16 cellular contexts compared by ENCODE assay signal in genomic region chr17:44555056-44555455, GRCh38. TPM values are rescaled to one million over a fixed set of nuclear protein-coding genes. Genes with fewer than 3 reads are reported as not detected.
DNase-seq lines count a peak whose midpoint lies in the region; ATAC-seq, FAIRE-seq and TF ChIP-seq lines count a peak whose summit lies in the region.
"Had no signal": no experiment of that assay in that cellular context is flagged by ENCODE, and none has a peak within 500 bp of the region (broad histone marks: within the 10 kb centered on the region; RNA-seq: fewer than 3 reads in every experiment).

No MANE protein-coding gene starts in this region.

- no peak overlapping the region for H3K56ac ChIP-seq in H1 (replicated peaks; ENCODE audit: insufficient read length, low read depth, low read length)

- H3K27me3 ChIP-seq in GM23338 (ENCODE audit: insufficient read depth) (peaks cover 51% of the 10 kb centered on the region), H1 (replicated peaks in 1 of 4; ENCODE audit: control insufficient read depth in 3 of 4, extremely low read depth in 1 of 4, insufficient read depth in 3 of 4, low read length in 3 of 4) (peaks cover 7 to 25% (median 19%) of the 10 kb centered on the region in 4 experiments; a peak in 6 of 7 replicates), neuron (ENCODE audit: insufficient read depth, low read length) (no peaks in the 10 kb centered on the region), gastrocnemius medialis (peaks cover 8 to 17% (median 12%) of the 10 kb centered on the region in 3 donors), brain microvascular endothelial cell (replicated peaks) (no peaks in the 10 kb centered on the region)
- H3K27me3 ChIP-seq: thyroid gland had no signal

- peaks cover 38% of the 10 kb centered on the region for H3K27me3 Mint-ChIP-seq in GM23338 (ENCODE audit: insufficient read depth, low read depth, poor library complexity)

- FAIRE-seq in H1 (lab: Jason Lieb, UNC) = no peak

- TF ChIP-seq EP300 in H1 (IDR thresholded peaks at IDR 0.05; ENCODE audit: borderline replicate concordance in 1 of 2, low read depth in 2 of 2, low read length in 2 of 2) = no peak

- H2AFZ ChIP-seq in GM23338 = no peak overlapping the region
- H2AFZ ChIP-seq in H1 (ENCODE audit: low read length) = no peak overlapping the region
- H2AFZ ChIP-seq in neuron (ENCODE audit: low read depth, low read length) = no peak overlapping the region

- H3K4me3 ChIP-seq in GM23338 (peak overlapping the region; percentile 51), H1 (ENCODE audit: extremely low read depth in 1 of 4, insufficient read depth in 2 of 4, low read depth in 3 of 4, low read length in 4 of 4) (peak overlapping the region in 1 of 4 experiments; percentile 72; a peak in 2 of 8 replicates), neuron (ENCODE audit: low read length) (peak overlapping the region; percentile 89), gastrocnemius medialis (no peak overlapping the region), brain microvascular endothelial cell (ENCODE audit: low read depth, low read length) (no peak overlapping the region)
- H3K4me3 ChIP-seq: thyroid gland had no signal

- H3K27ac ChIP-seq in GM23338 (ENCODE audit: low read depth) = no peak overlapping the region
- no peak overlapping the region for H3K27ac ChIP-seq in H1 (ENCODE audit: low read depth, low read length)
- H3K27ac ChIP-seq in gastrocnemius medialis = no peak overlapping the region
- H3K27ac ChIP-seq in brain microvascular endothelial cell = no peak overlapping the region
- H3K27ac ChIP-seq: KMS-11, thyroid gland had no signal

- H3K9me2 ChIP-seq in GM23338 (ENCODE audit: insufficient read depth) = 0 out of 2 replicates have a peak, but pooled peaks cover 4% of the 10 kb centered on the region

- no peak overlapping the region for H2BK5ac ChIP-seq in H1 (ENCODE audit: low read depth, low read length)

- peak overlapping the region; percentile 72 for H3K4me2 ChIP-seq in GM23338
- H3K4me2 ChIP-seq in H1 (ENCODE audit: insufficient read depth in 1 of 2, low read depth in 2 of 2, low read length in 2 of 2) = peak overlapping the region; percentile 79 to 90
- H3K4me2 ChIP-seq: KMS-11 had no signal

- H3K4me3 Mint-ChIP-seq in GM23338 = peak overlapping the region; percentile 83

- no peak overlapping the region for H4K8ac ChIP-seq in H1 (ENCODE audit: extremely low read depth, insufficient read depth, low read length)

- H3K79me2 ChIP-seq in GM23338 (replicated peaks; ENCODE audit: insufficient read depth) = peaks cover 1% of the 10 kb centered on the region
- peaks cover 0 to 16% of the 10 kb centered on the region in 2 experiments; a peak in 2 of 4 replicates for H3K79me2 ChIP-seq in H1 (ENCODE audit: control insufficient read depth in 1 of 2, insufficient read depth in 2 of 2, low read length in 2 of 2)

- H3F3A ChIP-seq in GM23338 (replicated peaks; ENCODE audit: low read depth) = no peaks in the 10 kb centered on the region; the same call in 1 of the 2 replicates

- H2BK15ac ChIP-seq in H1 (ENCODE audit: low read length) = peak overlapping the region; percentile 20; the same call in 1 of the 2 replicates

- peaks cover 20% of the 10 kb centered on the region; the same call in 1 of the 2 replicates for H3K23me2 ChIP-seq in H1 (ENCODE audit: low read depth, low read length)

- no peak for ATAC-seq in GM23338
- ATAC-seq in gastrocnemius medialis = no peak
- ATAC-seq: CD8-positive, alpha-beta T cell; heart right ventricle; left cardiac atrium had no signal

- H3K4me1 ChIP-seq in GM23338 (ENCODE audit: insufficient read depth) (peaks cover 29% of the 10 kb centered on the region), H1 (replicated peaks in 1 of 4; ENCODE audit: control insufficient read depth in 3 of 4, insufficient read depth in 4 of 4, low read length in 3 of 4) (peaks cover 4 to 19% (median 15%) of the 10 kb centered on the region in 4 experiments), neuron (ENCODE audit: insufficient read depth, low read length) (peaks cover 21% of the 10 kb centered on the region), gastrocnemius medialis (no peaks in the 10 kb centered on the region)

- TF ChIP-seq POLR2A in H1 (IDR thresholded peaks at IDR 0.05; ENCODE audit: control extremely low read depth in 1 of 2, low read depth in 2 of 2, low read length in 2 of 2) = no peak
- no peak for TF ChIP-seq POLR2A in gastrocnemius medialis (IDR thresholded peaks at IDR 0.05)

- intact Hi-C loops in gastrocnemius medialis (cut with DNase I; ENCODE audit: low total_unique reads) = no loop called here

- peak overlapping the region; percentile 24 for H3K4ac ChIP-seq in H1 (replicated peaks; ENCODE audit: insufficient read length, low read depth, low read length)

- CTCF ChIA-PET in H1 (lab: Charles Lee; ENCODE audit: partially characterized antibody) = interaction anchor here (1.6 to 6.8 kb wide), 3 partner anchors 11 to 32 kb away, joined by 4 to 61 read pairs (median 8); no protein-coding TSS in a partner anchor

- H3K9me3 Mint-ChIP-seq in GM23338 = peaks cover 17% of the 10 kb centered on the region; the same call in 2 of the 3 replicates
- H3K9me3 Mint-ChIP-seq: activated T-cell treated with anti-CD3 and anti-CD28 coated beads, Interleukin-2, amount 50 U/mL, for 24 hours; CD8-positive, alpha-beta T cell had no signal

- H3K18ac ChIP-seq in H1 (ENCODE audit: extremely low read depth, low read length) = peak overlapping the region; percentile 34; the same call in 1 of the 2 replicates

- H3K36me3 ChIP-seq in GM23338 (ENCODE audit: insufficient read depth) (no peaks in the 10 kb centered on the region), H1 (ENCODE audit: control insufficient read depth in 2 of 4, insufficient read depth in 4 of 4, low read length in 3 of 4) (no peaks in the 10 kb centered on the region; a peak in 1 of 8 replicates), neuron (ENCODE audit: insufficient read depth, low read length) (peaks cover 2% of the 10 kb centered on the region), gastrocnemius medialis (no peaks in the 10 kb centered on the region), brain microvascular endothelial cell (replicated peaks) (no peaks in the 10 kb centered on the region)
- H3K36me3 ChIP-seq: heart right ventricle, thyroid gland had no signal

- H3K79me1 ChIP-seq in H1 (ENCODE audit: low read depth, low read length) = peaks cover 3% of the 10 kb centered on the region

- H3K4me1 Mint-ChIP-seq in GM23338 = peaks cover 41% of the 10 kb centered on the region

- H4K20me1 ChIP-seq in GM23338 (replicated peaks; ENCODE audit: insufficient read depth) (peaks cover under 1% of the 10 kb centered on the region; the same call in 1 of the 2 replicates), H1 (replicated peaks in 1 of 2; ENCODE audit: control insufficient read depth in 1 of 2, insufficient read depth in 2 of 2, low read length in 2 of 2) (peaks cover 2 to 11% of the 10 kb centered on the region in 2 experiments)

- DNase-seq in GM23338 (ENCODE audit: low spot score) (peak; percentile 68), M059J (ENCODE audit: low read depth) (peak; percentile 55), H1 (ENCODE audit: low read depth in 1 of 2, low spot score in 2 of 2) (no peak), gastrocnemius medialis (no peak), pons (ENCODE audit: low spot score) (no peak), brain microvascular endothelial cell (no peak)
- DNase-seq: activated T-cell treated with anti-CD3 and anti-CD28 coated beads, Interleukin-2, amount 50 U/mL, for 24 hours; CD8-positive, alpha-beta T cell; cerebellar nuclear complex; heart right ventricle; left cardiac atrium; NCI-H1436; NCI-H510A treated with DMSO at 0.1 percent for 48 hours; thyroid gland had no signal

- peaks cover 0 to 7% of the 10 kb centered on the region in 2 experiments; a peak in 1 of 4 replicates for H3K9me3 ChIP-seq in H1 (ENCODE audit: insufficient read depth in 2 of 2, low read depth in 1 of 2, low read length in 1 of 2)
- no peaks in the 10 kb centered on the region for H3K9me3 ChIP-seq in neuron (ENCODE audit: low read length)
- no peaks in the 10 kb centered on the region for H3K9me3 ChIP-seq in gastrocnemius medialis
- H3K9me3 ChIP-seq: heart right ventricle, thyroid gland had no signal

- H3K9ac ChIP-seq in H1 (replicated peaks in 1 of 4; ENCODE audit: extremely low read depth in 1 of 4, low read depth in 3 of 4, low read length in 3 of 4) = no peak overlapping the region
- H3K9ac ChIP-seq: KMS-11 had no signal

- TF ChIP-seq CTCF in GM23338 (conservative IDR thresholded peaks at IDR 0.05; ENCODE audit: low read depth in 2 of 2) (no peak), H1 (IDR thresholded peaks at IDR 0.05; ENCODE audit: control extremely low read depth in 1 of 3, insufficient read depth in 1 of 3, low read depth in 1 of 3, low read length in 3 of 3) (no peak), gastrocnemius medialis (IDR thresholded peaks at IDR 0.05 in 4 of 5, conservative IDR thresholded peaks at IDR 0.05 in 1 of 5) (no peak), brain microvascular endothelial cell (IDR thresholded peaks at IDR 0.05; ENCODE audit: low read depth, low read length, missing control alignments) (no peak)

- H2AK5ac ChIP-seq in H1 (ENCODE audit: low read depth, low read length) = no peak overlapping the region

- no peak overlapping the region for H4K91ac ChIP-seq in H1 (replicated peaks; ENCODE audit: insufficient read length, low read length)

- H3K23ac ChIP-seq in H1 (ENCODE audit: insufficient read length) = no peak overlapping the region

- H2BK20ac ChIP-seq in H1 (ENCODE audit: low read length) = no peak overlapping the region

- TF ChIP-seq RAD21 in H1 (IDR thresholded peaks at IDR 0.05 in 1 of 2, conservative IDR thresholded peaks at IDR 0.05 in 1 of 2; ENCODE audit: low read depth in 2 of 2, low read length in 2 of 2) = no peak

- no peak overlapping the region for H3K14ac ChIP-seq in H1 (ENCODE audit: insufficient read length)

- H2BK120ac ChIP-seq in H1 (replicated peaks; ENCODE audit: low read depth, low read length) = peak overlapping the region; percentile 0

- H4K5ac ChIP-seq in H1 (ENCODE audit: insufficient read length, low read depth, low read length) = no peak overlapping the region

- 40% methylated on average over 5 of the region's 5 CpGs; no CpG with 5 or more reads in 1 of the 2 experiments for WGBS in H1 (ENCODE audit: extremely low coverage in 1 of 2, insufficient coverage in 1 of 2, insufficient read length in 1 of 2, insufficient replicate concordance in 2 of 2, low coverage in 1 of 2, low lambda C conversion rate in 2 of 2, missing lambda C conversion rate in 1 of 2), 2 experiments

- H3K36me3 Mint-ChIP-seq in GM23338 (ENCODE audit: low read depth) = peaks cover 19% of the 10 kb centered on the region
- H3K36me3 Mint-ChIP-seq: CD8-positive, alpha-beta T cell had no signal

- POLR2A ChIA-PET in H1 (lab: Charles Lee; ENCODE audit: partially characterized antibody) = interaction anchor here (0.8 to 7.2 kb wide), 2 partner anchors 13 to 53 kb away, joined by 3 to 219 read pairs; no protein-coding TSS in a partner anchor

- no peak overlapping the region for H3K27ac Mint-ChIP-seq in GM23338
- H3K27ac Mint-ChIP-seq: activated T-cell treated with anti-CD3 and anti-CD28 coated beads, Interleukin-2, amount 50 U/mL, for 24 hours; CD8-positive, alpha-beta T cell had no signal

- H2BK12ac ChIP-seq in H1 (ENCODE audit: low read depth, low read length) = no peak overlapping the region

- in situ Hi-C loops in gastrocnemius medialis (cut with MboI; ENCODE audit: low sequenced_read_pairs in 4 of 4) (no loop called here), brain microvascular endothelial cell (cut with HindIII; ENCODE audit: low pct_ligation_motif_present, low sequenced_read_pairs) (no loop called here)

RNA-seq across cellular contexts. Expression of gene FZD2, which starts 2.2 kb away (rescaled TPM):
- total RNA-seq in GM23338 (2014; rRNA removed; shearing (Covaris generic)) = 7.6 and 14.8 TPM in 2 replicates
- polyA plus RNA-seq in GM23338 (2016; fragmentation: Nextera tagmentation; extraction: Ambion mirVana) (6.1 and 6.2 TPM in 2 replicates), H1 (2011; rRNA removed) (86.7 and 93.6 TPM in 2 replicates)
- total RNA-seq in M059J (2014; rRNA removed; shearing (Covaris generic)) = 22.4 and 41.3 TPM in 2 replicates
- total RNA-seq in H1 (2021; fragmentation: NEBNext Ultra II Directional; extraction: Animal tissue kit (Norgen Biotek cat#: 25700)) = 17.0 and 17.6 TPM in 2 replicates
- 41.3 TPM for polyA plus RNA-seq in H1 (2011; cell fraction: cytosol; rRNA removed)
- 37.7 TPM for polyA plus RNA-seq in H1 (2011; cell fraction: nucleus; rRNA removed)
- polyA plus RNA-seq in H1 (2012, experiment 1 of 2) = 21.7 to 33.8 TPM (median 32.4 TPM) in 4 replicates
- polyA plus RNA-seq in H1 (2012, experiment 2 of 2) = 30.9 TPM
- 12.3 TPM for polyA plus RNA-seq in H1 (2013, experiment 1 of 2)
- polyA plus RNA-seq in H1 (2013, experiment 2 of 2) = 12.0 TPM
- 22.5 and 38.9 TPM in 2 replicates for polyA minus RNA-seq in H1 (2011; rRNA and poly(A)+ RNA removed)
- 37.7 TPM for polyA minus RNA-seq in H1 (2011; cell fraction: cytosol; rRNA and poly(A)+ RNA removed)
- 23.6 TPM for polyA minus RNA-seq in H1 (2011; cell fraction: nucleus; rRNA and poly(A)+ RNA removed)
- under 1 TPM in 3 of 4 donors, not detected in 1; 0.31 to 0.68 (median 0.58) TPM for total RNA-seq in gastrocnemius medialis
- total RNA-seq: CD8-positive, alpha-beta T cell had no signal

RNA-seq across cellular contexts. Expression of gene GPATCH8, which starts 51.9 kb away (rescaled TPM):
- 44.4 and 52.2 TPM in 2 replicates for total RNA-seq in GM23338 (2014; rRNA removed; shearing (Covaris generic))
- polyA plus RNA-seq in GM23338 (2016; fragmentation: Nextera tagmentation; extraction: Ambion mirVana) = 59.7 and 76.5 TPM in 2 replicates
- total RNA-seq in M059J (2014; rRNA removed; shearing (Covaris generic)) = 9.2 and 17.1 TPM in 2 replicates
- 51.5 and 58.1 TPM in 2 replicates for total RNA-seq in H1 (2021; fragmentation: NEBNext Ultra II Directional; extraction: Animal tissue kit (Norgen Biotek cat#: 25700))
- polyA plus RNA-seq in H1 (2011; rRNA removed) = 20.5 and 21.6 TPM in 2 replicates
- 18.4 TPM for polyA plus RNA-seq in H1 (2011; cell fraction: cytosol; rRNA removed)
- 35.3 TPM for polyA plus RNA-seq in H1 (2011; cell fraction: nucleus; rRNA removed)
- polyA plus RNA-seq in H1 (2012, experiment 1 of 2) = 23.8 to 31.5 TPM (median 26.7 TPM) in 4 replicates
- polyA plus RNA-seq in H1 (2012, experiment 2 of 2) = 3.3 TPM
- polyA plus RNA-seq in H1 (2013, experiment 1 of 2) = 27.9 TPM
- 27.4 TPM for polyA plus RNA-seq in H1 (2013, experiment 2 of 2)
- 32.5 and 32.9 TPM in 2 replicates for polyA minus RNA-seq in H1 (2011; rRNA and poly(A)+ RNA removed)
- polyA minus RNA-seq in H1 (2011; cell fraction: cytosol; rRNA and poly(A)+ RNA removed) = 24.1 TPM
- polyA minus RNA-seq in H1 (2011; cell fraction: nucleus; rRNA and poly(A)+ RNA removed) = 47.5 TPM
- 10 to 100 TPM; 39.9 to 75.1 (median 50.8) TPM for total RNA-seq in gastrocnemius medialis

Comparison
In these comparisons a context has a peak if more than half of its experiments do, and no peak if none do; other contexts are left out.
1. DNase-seq: peak in GM23338 (single experiment) and M059J (single experiment); none in H1 (0 of 2), gastrocnemius medialis (0 of 2), pons (single experiment) and brain microvascular endothelial cell (single experiment).
2. H3K4me3 ChIP-seq: peak in GM23338 (single experiment) and neuron (single experiment); none in gastrocnemius medialis (0 of 4) and brain microvascular endothelial cell (single experiment).